ENCODE assay signal across 2 cellular contexts in the genomic region with DNA sequence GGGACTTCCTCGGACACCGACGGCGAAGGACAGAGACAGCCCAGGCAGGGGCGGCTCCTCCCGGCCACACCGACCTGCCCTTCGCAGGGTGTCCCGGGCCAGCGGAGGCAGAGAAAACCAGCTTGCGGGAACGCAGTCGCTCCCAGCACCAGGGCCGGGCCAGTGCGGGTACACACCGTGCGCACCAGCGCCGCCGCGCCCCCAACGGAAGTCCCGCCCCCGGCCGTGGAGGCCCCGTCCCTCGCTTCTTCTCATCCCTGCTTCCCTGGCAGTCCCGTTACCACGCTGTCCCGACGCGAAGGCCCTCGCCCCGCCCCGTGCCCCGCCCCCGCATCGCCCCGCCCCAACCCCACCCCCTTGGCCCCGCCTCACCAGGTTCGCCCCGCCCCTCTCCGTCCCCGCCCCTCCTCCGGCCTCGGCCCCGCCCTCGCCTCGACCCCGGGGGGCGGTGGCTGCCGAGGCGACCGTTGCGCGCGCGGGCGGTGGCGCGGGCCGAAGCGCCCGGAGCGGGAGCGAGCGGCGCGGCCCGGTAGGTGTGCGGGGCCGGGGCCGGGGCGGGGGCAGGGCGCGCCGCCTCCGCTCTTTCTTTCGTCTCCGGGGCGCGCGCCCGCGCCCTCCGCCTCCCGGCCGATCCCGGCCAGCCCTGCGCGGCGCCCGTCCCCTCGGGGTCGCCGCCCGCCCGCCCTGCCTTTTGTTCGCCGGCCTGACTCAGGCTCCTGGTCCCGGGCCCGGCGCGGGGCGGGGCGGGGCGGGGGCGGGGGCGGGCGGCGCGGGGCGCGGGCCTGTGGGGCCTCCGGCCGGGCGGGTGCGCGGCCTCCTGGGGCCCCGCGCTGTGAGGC.
TF ChIP-seq lines count a peak whose summit lies in the region.

A gene with protein sequence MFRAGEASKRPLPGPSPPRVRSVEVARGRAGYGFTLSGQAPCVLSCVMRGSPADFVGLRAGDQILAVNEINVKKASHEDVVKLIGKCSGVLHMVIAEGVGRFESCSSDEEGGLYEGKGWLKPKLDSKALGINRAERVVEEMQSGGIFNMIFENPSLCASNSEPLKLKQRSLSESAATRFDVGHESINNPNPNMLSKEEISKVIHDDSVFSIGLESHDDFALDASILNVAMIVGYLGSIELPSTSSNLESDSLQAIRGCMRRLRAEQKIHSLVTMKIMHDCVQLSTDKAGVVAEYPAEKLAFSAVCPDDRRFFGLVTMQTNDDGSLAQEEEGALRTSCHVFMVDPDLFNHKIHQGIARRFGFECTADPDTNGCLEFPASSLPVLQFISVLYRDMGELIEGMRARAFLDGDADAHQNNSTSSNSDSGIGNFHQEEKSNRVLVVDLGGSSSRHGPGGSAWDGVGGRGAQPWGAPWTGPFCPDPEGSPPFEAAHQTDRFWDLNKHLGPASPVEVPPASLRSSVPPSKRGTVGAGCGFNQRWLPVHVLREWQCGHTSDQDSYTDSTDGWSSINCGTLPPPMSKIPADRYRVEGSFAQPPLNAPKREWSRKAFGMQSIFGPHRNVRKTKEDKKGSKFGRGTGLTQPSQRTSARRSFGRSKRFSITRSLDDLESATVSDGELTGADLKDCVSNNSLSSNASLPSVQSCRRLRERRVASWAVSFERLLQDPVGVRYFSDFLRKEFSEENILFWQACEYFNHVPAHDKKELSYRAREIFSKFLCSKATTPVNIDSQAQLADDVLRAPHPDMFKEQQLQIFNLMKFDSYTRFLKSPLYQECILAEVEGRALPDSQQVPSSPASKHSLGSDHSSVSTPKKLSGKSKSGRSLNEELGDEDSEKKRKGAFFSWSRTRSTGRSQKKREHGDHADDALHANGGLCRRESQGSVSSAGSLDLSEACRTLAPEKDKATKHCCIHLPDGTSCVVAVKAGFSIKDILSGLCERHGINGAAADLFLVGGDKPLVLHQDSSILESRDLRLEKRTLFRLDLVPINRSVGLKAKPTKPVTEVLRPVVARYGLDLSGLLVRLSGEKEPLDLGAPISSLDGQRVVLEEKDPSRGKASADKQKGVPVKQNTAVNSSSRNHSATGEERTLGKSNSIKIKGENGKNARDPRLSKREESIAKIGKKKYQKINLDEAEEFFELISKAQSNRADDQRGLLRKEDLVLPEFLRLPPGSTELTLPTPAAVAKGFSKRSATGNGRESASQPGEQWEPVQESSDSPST (N-terminal part only) (plus strand): TSS at position 451 of the 839 bp plus-strand sequence. CDS start 23,150 bp downstream, outside the sequence.

TF ChIP-seq in GM12891, 5 proteins besides CTCF, POLR2A, EP300 and RAD21 (continued from another document):
- TF ChIP-seq SPI1 (IDR thresholded peaks at IDR 0.05; ENCODE audit: low read depth, low read length) (no peak), POU2F2 (IDR thresholded peaks at IDR 0.05; ENCODE audit: low read depth, low read length) (no peak)

TF ChIP-seq in K562, 482 proteins besides CTCF, POLR2A, EP300 and RAD21 (continued from another document and continues in another):
- TF ChIP-seq PHF21A (IDR thresholded peaks at IDR 0.05; ENCODE audit: borderline replicate concordance, low read depth) (0 out of 2 replicates have a peak, but pooled peaks have one; percentile 29), NRF1 (conservative IDR thresholded peaks at IDR 0.05 in 1 of 2, IDR thresholded peaks at IDR 0.05 in 1 of 2) (peak; percentile 75 to 78), DIDO1 (tag; IDR thresholded peaks at IDR 0.05; ENCODE audit: low read depth) (no peak), HOXB6 (CRISPR knock-in tag; IDR thresholded peaks at IDR 0.05; ENCODE audit: borderline replicate concordance) (no peak), ZFX (CRISPR knock-in tag; IDR thresholded peaks at IDR 0.05) (peak; percentile 63), CCAR2 (IDR thresholded peaks at IDR 0.05; ENCODE audit: low read depth, low read length) (no peak), TOE1 (IDR thresholded peaks at IDR 0.05; ENCODE audit: borderline replicate concordance) (0 out of 2 replicates have a peak, but pooled peaks have one; percentile 27), TOE1 (CRISPR knock-in tag; IDR thresholded peaks at IDR 0.05; ENCODE audit: borderline replicate concordance, low read depth) (no peak), NONO (IDR thresholded peaks at IDR 0.05; ENCODE audit: low read depth in 2 of 2, low read length in 1 of 2) (no peak), BCOR (IDR thresholded peaks at IDR 0.05) (peak; percentile 13; the same call in 1 of the 2 replicates), YBX1 (IDR thresholded peaks at IDR 0.05) (no peak), ZNF583 (CRISPR knock-in tag; IDR thresholded peaks at IDR 0.05) (0 out of 2 replicates have a peak, but pooled peaks have one; percentile 43), FOXK2 (conservative IDR thresholded peaks at IDR 0.05 in 1 of 2, IDR thresholded peaks at IDR 0.05 in 1 of 2; ENCODE audit: low read depth in 2 of 2) (no peak), CBX5 (IDR thresholded peaks at IDR 0.05; ENCODE audit: borderline replicate concordance, low read depth) (no peak), HDAC1 (IDR thresholded peaks at IDR 0.05) (peak in 1 of 2 experiments; percentile 62; a peak in 1 of 4 replicates), ZBTB17 (CRISPR knock-in tag; IDR thresholded peaks at IDR 0.05) (0 out of 2 replicates have a peak, but pooled peaks have one; percentile 35), SMARCA5 (IDR thresholded peaks at IDR 0.05) (no peak), HNRNPLL (IDR thresholded peaks at IDR 0.05; ENCODE audit: low read depth, low read length, poor library complexity, severe bottlenecking) (no peak), SIN3A (IDR thresholded peaks at IDR 0.05; ENCODE audit: borderline replicate concordance in 2 of 2, control insufficient read depth in 1 of 2, low read depth in 2 of 2, low read length in 2 of 2) (peak in 1 of 2 experiments; percentile 22; a peak in 1 of 4 replicates), PCBP2 (IDR thresholded peaks at IDR 0.05; ENCODE audit: low read depth, low read length, poor library complexity, severe bottlenecking) (no peak), DPF2 (IDR thresholded peaks at IDR 0.05) (no peak), CBX3 (IDR thresholded peaks at IDR 0.05; ENCODE audit: borderline replicate concordance in 1 of 2, low read length in 2 of 2) (no peak)
- TF ChIP-seq, protein P1, sequence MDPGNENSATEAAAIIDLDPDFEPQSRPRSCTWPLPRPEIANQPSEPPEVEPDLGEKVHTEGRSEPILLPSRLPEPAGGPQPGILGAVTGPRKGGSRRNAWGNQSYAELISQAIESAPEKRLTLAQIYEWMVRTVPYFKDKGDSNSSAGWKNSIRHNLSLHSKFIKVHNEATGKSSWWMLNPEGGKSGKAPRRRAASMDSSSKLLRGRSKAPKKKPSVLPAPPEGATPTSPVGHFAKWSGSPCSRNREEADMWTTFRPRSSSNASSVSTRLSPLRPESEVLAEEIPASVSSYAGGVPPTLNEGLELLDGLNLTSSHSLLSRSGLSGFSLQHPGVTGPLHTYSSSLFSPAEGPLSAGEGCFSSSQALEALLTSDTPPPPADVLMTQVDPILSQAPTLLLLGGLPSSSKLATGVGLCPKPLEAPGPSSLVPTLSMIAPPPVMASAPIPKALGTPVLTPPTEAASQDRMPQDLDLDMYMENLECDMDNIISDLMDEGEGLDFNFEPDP (CRISPR knock-in tag; IDR thresholded peaks at IDR 0.05): no peak
- TF ChIP-seq, protein P2, sequence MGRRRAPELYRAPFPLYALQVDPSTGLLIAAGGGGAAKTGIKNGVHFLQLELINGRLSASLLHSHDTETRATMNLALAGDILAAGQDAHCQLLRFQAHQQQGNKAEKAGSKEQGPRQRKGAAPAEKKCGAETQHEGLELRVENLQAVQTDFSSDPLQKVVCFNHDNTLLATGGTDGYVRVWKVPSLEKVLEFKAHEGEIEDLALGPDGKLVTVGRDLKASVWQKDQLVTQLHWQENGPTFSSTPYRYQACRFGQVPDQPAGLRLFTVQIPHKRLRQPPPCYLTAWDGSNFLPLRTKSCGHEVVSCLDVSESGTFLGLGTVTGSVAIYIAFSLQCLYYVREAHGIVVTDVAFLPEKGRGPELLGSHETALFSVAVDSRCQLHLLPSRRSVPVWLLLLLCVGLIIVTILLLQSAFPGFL (CRISPR knock-in tag; IDR thresholded peaks at IDR 0.05): no peak
- TF ChIP-seq, protein P3, sequence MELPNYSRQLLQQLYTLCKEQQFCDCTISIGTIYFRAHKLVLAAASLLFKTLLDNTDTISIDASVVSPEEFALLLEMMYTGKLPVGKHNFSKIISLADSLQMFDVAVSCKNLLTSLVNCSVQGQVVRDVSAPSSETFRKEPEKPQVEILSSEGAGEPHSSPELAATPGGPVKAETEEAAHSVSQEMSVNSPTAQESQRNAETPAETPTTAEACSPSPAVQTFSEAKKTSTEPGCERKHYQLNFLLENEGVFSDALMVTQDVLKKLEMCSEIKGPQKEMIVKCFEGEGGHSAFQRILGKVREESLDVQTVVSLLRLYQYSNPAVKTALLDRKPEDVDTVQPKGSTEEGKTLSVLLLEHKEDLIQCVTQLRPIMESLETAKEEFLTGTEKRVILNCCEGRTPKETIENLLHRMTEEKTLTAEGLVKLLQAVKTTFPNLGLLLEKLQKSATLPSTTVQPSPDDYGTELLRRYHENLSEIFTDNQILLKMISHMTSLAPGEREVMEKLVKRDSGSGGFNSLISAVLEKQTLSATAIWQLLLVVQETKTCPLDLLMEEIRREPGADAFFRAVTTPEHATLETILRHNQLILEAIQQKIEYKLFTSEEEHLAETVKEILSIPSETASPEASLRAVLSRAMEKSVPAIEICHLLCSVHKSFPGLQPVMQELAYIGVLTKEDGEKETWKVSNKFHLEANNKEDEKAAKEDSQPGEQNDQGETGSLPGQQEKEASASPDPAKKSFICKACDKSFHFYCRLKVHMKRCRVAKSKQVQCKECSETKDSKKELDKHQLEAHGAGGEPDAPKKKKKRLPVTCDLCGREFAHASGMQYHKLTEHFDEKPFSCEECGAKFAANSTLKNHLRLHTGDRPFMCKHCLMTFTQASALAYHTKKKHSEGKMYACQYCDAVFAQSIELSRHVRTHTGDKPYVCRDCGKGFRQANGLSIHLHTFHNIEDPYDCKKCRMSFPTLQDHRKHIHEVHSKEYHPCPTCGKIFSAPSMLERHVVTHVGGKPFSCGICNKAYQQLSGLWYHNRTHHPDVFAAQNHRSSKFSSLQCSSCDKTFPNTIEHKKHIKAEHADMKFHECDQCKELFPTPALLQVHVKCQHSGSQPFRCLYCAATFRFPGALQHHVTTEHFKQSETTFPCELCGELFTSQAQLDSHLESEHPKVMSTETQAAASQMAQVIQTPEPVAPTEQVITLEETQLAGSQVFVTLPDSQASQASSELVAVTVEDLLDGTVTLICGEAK (IDR thresholded peaks at IDR 0.05): peak; percentile 71
- TF ChIP-seq, protein P3 (CRISPR knock-in tag; IDR thresholded peaks at IDR 0.05): no peak
- TF ChIP-seq, protein P4, sequence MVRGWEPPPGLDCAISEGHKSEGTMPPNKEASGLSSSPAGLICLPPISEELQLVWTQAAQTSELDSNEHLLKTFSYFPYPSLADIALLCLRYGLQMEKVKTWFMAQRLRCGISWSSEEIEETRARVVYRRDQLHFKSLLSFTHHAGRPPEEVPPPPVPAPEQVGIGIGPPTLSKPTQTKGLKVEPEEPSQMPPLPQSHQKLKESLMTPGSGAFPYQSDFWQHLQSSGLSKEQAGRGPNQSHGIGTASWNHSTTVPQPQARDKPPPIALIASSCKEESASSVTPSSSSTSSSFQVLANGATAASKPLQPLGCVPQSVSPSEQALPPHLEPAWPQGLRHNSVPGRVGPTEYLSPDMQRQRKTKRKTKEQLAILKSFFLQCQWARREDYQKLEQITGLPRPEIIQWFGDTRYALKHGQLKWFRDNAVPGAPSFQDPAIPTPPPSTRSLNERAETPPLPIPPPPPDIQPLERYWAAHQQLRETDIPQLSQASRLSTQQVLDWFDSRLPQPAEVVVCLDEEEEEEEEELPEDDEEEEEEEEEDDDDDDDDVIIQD (CRISPR knock-in tag; IDR thresholded peaks at IDR 0.05): 0 out of 2 replicates have a peak, but pooled peaks have one; percentile 25
- TF ChIP-seq, protein P5, sequence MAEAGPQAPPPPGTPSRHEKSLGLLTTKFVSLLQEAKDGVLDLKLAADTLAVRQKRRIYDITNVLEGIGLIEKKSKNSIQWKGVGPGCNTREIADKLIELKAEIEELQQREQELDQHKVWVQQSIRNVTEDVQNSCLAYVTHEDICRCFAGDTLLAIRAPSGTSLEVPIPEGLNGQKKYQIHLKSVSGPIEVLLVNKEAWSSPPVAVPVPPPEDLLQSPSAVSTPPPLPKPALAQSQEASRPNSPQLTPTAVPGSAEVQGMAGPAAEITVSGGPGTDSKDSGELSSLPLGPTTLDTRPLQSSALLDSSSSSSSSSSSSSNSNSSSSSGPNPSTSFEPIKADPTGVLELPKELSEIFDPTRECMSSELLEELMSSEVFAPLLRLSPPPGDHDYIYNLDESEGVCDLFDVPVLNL (CRISPR knock-in tag; IDR thresholded peaks at IDR 0.05; ENCODE audit: low read depth): no peak
- TF ChIP-seq, protein P6, sequence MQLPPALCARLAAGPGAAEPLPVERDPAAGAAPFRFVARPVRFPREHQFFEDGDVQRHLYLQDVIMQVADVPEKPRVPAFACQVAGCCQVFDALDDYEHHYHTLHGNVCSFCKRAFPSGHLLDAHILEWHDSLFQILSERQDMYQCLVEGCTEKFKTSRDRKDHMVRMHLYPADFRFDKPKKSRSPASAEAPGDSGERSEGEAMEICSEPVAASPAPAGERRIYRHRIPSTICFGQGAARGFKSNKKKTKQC (CRISPR knock-in tag; IDR thresholded peaks at IDR 0.05): peak; percentile 82; the same call in 1 of the 2 replicates
- TF ChIP-seq, protein P7, sequence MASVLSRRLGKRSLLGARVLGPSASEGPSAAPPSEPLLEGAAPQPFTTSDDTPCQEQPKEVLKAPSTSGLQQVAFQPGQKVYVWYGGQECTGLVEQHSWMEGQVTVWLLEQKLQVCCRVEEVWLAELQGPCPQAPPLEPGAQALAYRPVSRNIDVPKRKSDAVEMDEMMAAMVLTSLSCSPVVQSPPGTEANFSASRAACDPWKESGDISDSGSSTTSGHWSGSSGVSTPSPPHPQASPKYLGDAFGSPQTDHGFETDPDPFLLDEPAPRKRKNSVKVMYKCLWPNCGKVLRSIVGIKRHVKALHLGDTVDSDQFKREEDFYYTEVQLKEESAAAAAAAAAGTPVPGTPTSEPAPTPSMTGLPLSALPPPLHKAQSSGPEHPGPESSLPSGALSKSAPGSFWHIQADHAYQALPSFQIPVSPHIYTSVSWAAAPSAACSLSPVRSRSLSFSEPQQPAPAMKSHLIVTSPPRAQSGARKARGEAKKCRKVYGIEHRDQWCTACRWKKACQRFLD (CRISPR knock-in tag; IDR thresholded peaks at IDR 0.05): no peak
